Comparison of ENCODE assay signal across 8 cellular contexts in the genomic region with DNA sequence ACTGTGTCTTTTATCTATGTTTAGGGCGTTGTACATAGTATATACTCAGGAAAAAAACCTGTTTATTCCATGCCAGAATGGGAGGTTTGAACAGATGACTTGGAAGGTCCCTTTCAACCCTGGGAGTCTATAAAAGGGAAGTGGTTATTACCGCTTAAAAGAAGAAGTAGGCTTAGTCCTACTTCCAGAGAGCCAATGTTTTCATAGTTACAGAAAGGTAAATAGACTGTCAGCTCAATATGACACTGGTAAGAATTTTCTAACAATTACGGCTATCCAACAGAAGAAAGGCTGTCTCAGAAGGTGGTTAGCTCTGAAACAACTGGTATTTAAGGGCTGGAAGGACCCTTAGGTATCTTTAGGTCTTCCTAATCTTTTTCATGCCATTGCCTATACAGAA. TPM values are rescaled to one million over a fixed set of nuclear protein-coding genes. Genes with fewer than 3 reads are reported as not detected.
DNase-seq lines count a peak whose midpoint lies in the region; ATAC-seq and TF ChIP-seq lines count a peak whose summit lies in the region.

No MANE protein-coding gene starts in this region.

- H3K4me1 Mint-ChIP-seq in T-helper 2 cell treated with Interferon-gamma antibody and Interleukin-4, amounts not matched to agents 5 μg/mL and 100 μg/mL, for 36 hours (ENCODE audit: low read depth), result peaks cover 28% of the 10 kb centered on the region

- peaks cover 0 to 34% (median 22%) of the 10 kb centered on the region in 9 donors for H3K4me1 ChIP-seq in heart right ventricle

- DNase-seq in AG08395 (ENCODE audit: low spot score), result peak; percentile 3
- DNase-seq in T-helper 2 cell treated with Interferon-gamma antibody and Interleukin-4, amounts not matched to agents 5 μg/mL and 100 μg/mL, for 36 hours (ENCODE audit: low spot score), result no peak
- no peak for DNase-seq in heart right ventricle
- no peak for DNase-seq in NCI-H1092 treated with DMSO at 0.1 percent for 48 hours (lab: John Stamatoyannopoulos, UW)
- DNase-seq in NCI-H1092 (lab: John Stamatoyannopoulos, UW), result no peak

- ATAC-seq in GM19035 (IDR thresholded peaks at IDR 0.05; ENCODE audit: unreplicated experiment), result peak; percentile 30
- ATAC-seq in HG03280 (IDR thresholded peaks at IDR 0.05; ENCODE audit: unreplicated experiment), result peak; percentile 49
- peak in 2 of 8 donors; percentile 10 to 14 for ATAC-seq in heart right ventricle

- H3K36me3 ChIP-seq in heart right ventricle, result peaks cover 0 to 27% (median 13%) of the 10 kb centered on the region in 9 donors

- H3K36me3 Mint-ChIP-seq in T-helper 2 cell treated with Interferon-gamma antibody and Interleukin-4, amounts not matched to agents 5 μg/mL and 100 μg/mL, for 36 hours (ENCODE audit: low read depth), result peaks cover 22% of the 10 kb centered on the region

- H3K4me3 ChIP-seq in heart right ventricle (peak overlapping the region; percentile 56 to 98 (median 85)), skin epidermis (peak overlapping the region in 4 of 7 experiments; percentile 81 to 93 (median 86))

- peaks cover 5% of the 10 kb centered on the region for H3K27me3 Mint-ChIP-seq in T-helper 2 cell treated with Interferon-gamma antibody and Interleukin-4, amounts not matched to agents 5 μg/mL and 100 μg/mL, for 36 hours (ENCODE audit: low read depth)

- WGBS in heart right ventricle, 2 donors, result 62 to 65% methylated on average over 3 of the region's 3 CpGs

- no peaks in the 10 kb centered on the region for H3K9me3 Mint-ChIP-seq in T-helper 2 cell treated with Interferon-gamma antibody and Interleukin-4, amounts not matched to agents 5 μg/mL and 100 μg/mL, for 36 hours

- no peaks in the 10 kb centered on the region for H3K27me3 ChIP-seq in heart right ventricle

- H3K27ac ChIP-seq in heart right ventricle (peak overlapping the region in 9 of 10 donors; percentile 89 to 98 (median 95)), skin epidermis (peak overlapping the region in 19 of 21 experiments; percentile 37 to 93 (median 88))

- TF ChIP-seq CTCF in heart right ventricle (IDR thresholded peaks at IDR 0.05), result no peak

- peak overlapping the region; percentile 98 for H3K4me3 Mint-ChIP-seq in T-helper 2 cell treated with Interferon-gamma antibody and Interleukin-4, amounts not matched to agents 5 μg/mL and 100 μg/mL, for 36 hours

- H3K9me3 ChIP-seq in heart right ventricle, result no peaks in the 10 kb centered on the region

- H3K27ac Mint-ChIP-seq in T-helper 2 cell treated with Interferon-gamma antibody and Interleukin-4, amounts not matched to agents 5 μg/mL and 100 μg/mL, for 36 hours, result peak overlapping the region; percentile 39

- intact Hi-C loops in heart right ventricle (cut with DNase I), result loop anchor here in 9 of 10 donors (1.0 to 10.0 kb wide), 4 partner anchors 49 to 209 kb away; a partner anchor contains a TSS

RNA-seq across cellular contexts. Expression of a gene that starts 1.1 kb away (rescaled TPM):
- total RNA-seq in heart right ventricle, result 10 to 100 TPM; 23.7 to 36.5 (median 31.5) TPM
- polyA plus RNA-seq in heart right ventricle, result 1 to 10 TPM; 3.8 to 9.0 TPM

RNA-seq across cellular contexts. Expression of a gene that starts 49.3 kb away (rescaled TPM):
- 10 to 100 TPM; 42.6 to 71.0 (median 62.0) TPM for total RNA-seq in heart right ventricle
- 10 to 100 TPM; 12.2 to 37.3 TPM for polyA plus RNA-seq in heart right ventricle
